Comparison of ENCODE assay signal across 8 cellular contexts in the genomic region with DNA sequence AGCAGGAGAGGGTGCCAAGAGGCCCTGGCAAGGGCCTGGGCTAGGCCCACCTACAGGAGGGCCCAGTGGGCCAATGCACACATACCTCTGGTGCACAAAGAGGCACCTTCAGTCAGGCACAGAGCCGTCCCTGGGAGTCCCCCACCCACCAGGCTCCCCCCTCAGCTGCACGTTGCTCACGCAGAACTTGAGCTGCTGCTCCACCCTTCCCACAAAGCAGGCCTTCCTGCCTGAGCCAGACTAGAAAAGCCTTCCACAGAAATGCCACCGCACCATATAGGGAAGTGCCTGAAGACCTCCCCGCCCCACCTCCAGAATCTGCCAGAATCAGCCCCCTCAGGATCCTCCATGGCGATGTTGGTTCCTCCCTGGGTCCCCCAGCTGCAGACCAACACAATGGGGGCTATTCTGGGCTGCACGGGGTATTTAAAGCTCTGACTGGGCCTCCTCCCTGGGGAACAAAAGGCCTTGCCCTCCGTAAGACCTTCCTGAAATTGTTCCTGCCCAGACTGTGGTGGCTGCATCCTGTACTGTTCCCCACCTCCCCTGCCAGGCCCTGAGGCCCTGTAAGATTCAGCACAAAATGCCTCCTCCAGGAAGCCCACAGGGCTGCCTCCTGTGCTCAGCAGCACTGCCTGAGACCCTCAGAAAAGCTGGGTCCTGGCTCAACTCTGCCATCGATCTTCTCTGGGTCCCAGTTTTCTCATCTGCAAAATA. TPM values are rescaled to one million over a fixed set of nuclear protein-coding genes. Genes with fewer than 3 reads are reported as not detected.
DNase-seq lines count a peak whose midpoint lies in the region; ATAC-seq, FAIRE-seq and TF ChIP-seq lines count a peak whose summit lies in the region.

No MANE protein-coding gene starts in this region.

- H3K27me3 Mint-ChIP-seq in activated CD4-positive, alpha-beta T cell treated with anti-CD3 and anti-CD28 coated beads for 36 hours, result no peaks in the 10 kb centered on the region

- H3K27ac ChIP-seq in HepG2 (ENCODE audit: extremely low read length, insufficient read depth, low read length), result no peak overlapping the region

- intact Hi-C loops in activated CD4-positive, alpha-beta T cell treated with anti-CD3 and anti-CD28 coated beads for 36 hours (cut with DNase I, micrococcal nuclease), result no loop called here
- intact Hi-C loops in HepG2 (cut with micrococcal nuclease; ENCODE audit: unreplicated experiment), result no loop called here

- peak overlapping the region; percentile 87 for H3K9ac ChIP-seq in adipocyte (ENCODE audit: low read length)
- no peak overlapping the region for H3K9ac ChIP-seq in HepG2 (ENCODE audit: insufficient read depth, low read depth, low read length)

- TF ChIP-seq CTCF in HepG2 (CRISPR knock-in tag; IDR thresholded peaks at IDR 0.05), result no peak

- no peaks in the 10 kb centered on the region for H4K20me1 ChIP-seq in HepG2 (ENCODE audit: insufficient read depth, low read length)

- TF ChIP-seq POLR2A in HepG2 (IDR thresholded peaks at IDR 0.05; ENCODE audit: insufficient read depth in 1 of 2, low read depth in 2 of 2, low read length in 2 of 2), result no peak

- no TSS peak for BruUV-seq in HepG2 (replicated peaks; lab: Mats Ljungman, UMichigan)

- no peaks in the 10 kb centered on the region for H3K36me3 Mint-ChIP-seq in activated CD4-positive, alpha-beta T cell treated with anti-CD3 and anti-CD28 coated beads for 36 hours (ENCODE audit: low read depth)

- 80% methylated on average over 9 of the region's 9 CpGs for whole genome bisulfite sequencing in HepG2 (ENCODE audit: low lambda C conversion rate)

- H3K4me2 ChIP-seq in HepG2 (ENCODE audit: low read depth, low read length), result no peak overlapping the region

- no peaks in the 10 kb centered on the region for H3K9me3 Mint-ChIP-seq in activated CD4-positive, alpha-beta T cell treated with anti-CD3 and anti-CD28 coated beads for 36 hours (ENCODE audit: low read depth)

- peaks cover 29% of the 10 kb centered on the region for H3K4me1 Mint-ChIP-seq in activated CD4-positive, alpha-beta T cell treated with anti-CD3 and anti-CD28 coated beads for 36 hours

- no peak overlapping the region for H2AFZ ChIP-seq in HepG2 (ENCODE audit: low read length)

- peaks cover 20% of the 10 kb centered on the region for H3K36me3 ChIP-seq in adipocyte (ENCODE audit: control insufficient read depth, insufficient read depth, low read length, severe bottlenecking)
- no peaks in the 10 kb centered on the region; a peak in 1 of 5 replicates for H3K36me3 ChIP-seq in HepG2 (replicated peaks in 1 of 2; ENCODE audit: control insufficient read depth in 1 of 2, insufficient read depth in 2 of 2, low read length in 2 of 2)

- peak; percentile 85 for DNase-seq in activated CD4-positive, alpha-beta T cell treated with anti-CD3 and anti-CD28 coated beads for 36 hours
- no peak for DNase-seq in activated CD4-positive, alpha-beta T cell treated with anti-CD3 and anti-CD28 coated beads for 1 hour
- DNase-seq in adipocyte (ENCODE audit: low read depth), result peak; percentile 86
- DNase-seq in HepG2 (ENCODE audit: low spot score), result no peak
- DNase-seq in stimulated activated CD8-positive, alpha-beta memory T cell treated with anti-CD3 and anti-CD28 coated beads, Interleukin-7, amount 100 ng/mL, for 4 hours (ENCODE audit: low read depth in 2 of 2), result peak; percentile 24 to 35
- DNase-seq in nucleus accumbens (lab: John Stamatoyannopoulos, UW), result no peak
- no peak for DNase-seq in NCI-H2227 treated with DMSO at 0.1 percent for 48 hours (lab: John Stamatoyannopoulos, UW)

- no peak overlapping the region for H3K4me3 ChIP-seq in adipocyte (ENCODE audit: low read length)
- no peak overlapping the region for H3K4me3 ChIP-seq in HepG2 (replicated peaks in 1 of 3; ENCODE audit: insufficient read depth in 1 of 3, low read depth in 2 of 3, low read length in 3 of 3)

- CTCF ChIA-PET in activated CD4-positive, alpha-beta T cell treated with anti-CD3 and anti-CD28 coated beads for 36 hours (lab: Charles Lee), result no interaction called here
- CTCF ChIA-PET in HepG2 (lab: Yijun Ruan, JAX; ENCODE audit: low intra/inter-chr PET ratio, low total read pairs), result no interaction called here

- H3K4me3 Mint-ChIP-seq in activated CD4-positive, alpha-beta T cell treated with anti-CD3 and anti-CD28 coated beads for 36 hours, result peak overlapping the region; percentile 10

- POLR2A ChIA-PET in activated CD4-positive, alpha-beta T cell treated with anti-CD3 and anti-CD28 coated beads for 36 hours (lab: Charles Lee), result no interaction called here
- POLR2A ChIA-PET in HepG2 (lab: Yijun Ruan, JAX), result interaction anchor here (1.3 kb wide), 1 partner anchor 12 kb away, joined by 4 read pairs; no protein-coding TSS in a partner anchor

- peaks cover 96% of the 10 kb centered on the region for H3K4me1 ChIP-seq in adipocyte (ENCODE audit: control insufficient read depth, insufficient read depth, low read length)
- peaks cover 58% of the 10 kb centered on the region for H3K4me1 ChIP-seq in HepG2 (ENCODE audit: insufficient read depth, low read length)

- no peak for TF ChIP-seq RAD21 in HepG2 (CRISPR knock-in tag; IDR thresholded peaks at IDR 0.05)

- in situ Hi-C loops in HepG2 (cut with HindIII; ENCODE audit: extremely low pct_ligation_motif_present, low pct_unique_long_range_greater_than_20kb), result loop anchor here (5.0 kb wide), 1 partner anchor 47 kb away; no protein-coding TSS in a partner anchor

- no peaks in the 10 kb centered on the region for H3K9me3 ChIP-seq in adipocyte (ENCODE audit: control insufficient read depth, low read length)
- no peaks in the 10 kb centered on the region for H3K9me3 ChIP-seq in HepG2 (ENCODE audit: low read length)

- TF ChIP-seq EP300 in HepG2 (IDR thresholded peaks at IDR 0.05; ENCODE audit: low read depth in 2 of 2, low read length in 2 of 2), result no peak
- TF ChIP-seq EP300 in HepG2 (CRISPR knock-in tag; IDR thresholded peaks at IDR 0.05; ENCODE audit: borderline replicate concordance), result no peak

- ATAC-seq in activated CD4-positive, alpha-beta T cell treated with anti-CD3 and anti-CD28 coated beads for 36 hours, result peak; percentile 87
- ATAC-seq in HepG2, result no peak
- ATAC-seq in HG03108 (IDR thresholded peaks at IDR 0.05; ENCODE audit: unreplicated experiment), result no peak

- H3K27me3 ChIP-seq in adipocyte (replicated peaks; ENCODE audit: control insufficient read depth, insufficient read depth, low read length) (no peaks in the 10 kb centered on the region), HepG2 (ENCODE audit: control insufficient read depth in 1 of 2, insufficient read depth in 2 of 2, low read length in 2 of 2) (no peaks in the 10 kb centered on the region)

- H3K79me2 ChIP-seq in HepG2 (ENCODE audit: insufficient read depth, low read length), result no peaks in the 10 kb centered on the region

- FAIRE-seq in HepG2 (lab: Jason Lieb, UNC), result no peak

- H3K27ac Mint-ChIP-seq in activated CD4-positive, alpha-beta T cell treated with anti-CD3 and anti-CD28 coated beads for 36 hours, result peak overlapping the region; percentile 87

TF ChIP-seq in HepG2, 621 proteins besides CTCF, POLR2A, EP300 and RAD21 (continues in another document):
- TF ChIP-seq SPEN (CRISPR knock-in tag; IDR thresholded peaks at IDR 0.05; ENCODE audit: low read depth) (no peak), THYN1 (CRISPR knock-in tag; IDR thresholded peaks at IDR 0.05; ENCODE audit: borderline replicate concordance, low read depth) (no peak), JUNB (CRISPR knock-in tag; IDR thresholded peaks at IDR 0.05; ENCODE audit: borderline replicate concordance) (no peak)

RNA-seq across cellular contexts. Expression of gene HSPG2, which starts 27.2 kb away (rescaled TPM):
- 10 to 100 TPM; 19.6 to 20.6 TPM for total RNA-seq in activated CD4-positive, alpha-beta T cell treated with anti-CD3 and anti-CD28 coated beads for 36 hours
- 5.6 and 9.1 TPM in 2 replicates for total RNA-seq in HepG2 (2016; rRNA removed; fragmentation: Illumina TruSeq; extraction: Trizol)
- total RNA-seq in HepG2 (2016; cell fraction: cytosol; rRNA removed; fragmentation: Illumina TruSeq; extraction: Trizol; ENCODE audit: low read depth), result 4.1 and 4.6 TPM in 2 replicates
- total RNA-seq in HepG2 (2016; cell fraction: insoluble cytoplasmic fraction; rRNA removed; fragmentation: Illumina TruSeq; extraction: Trizol), result 4.7 and 8.9 TPM in 2 replicates
- total RNA-seq in HepG2 (2016; cell fraction: membrane; rRNA removed; fragmentation: Illumina TruSeq; extraction: Trizol), result 5.4 and 5.7 TPM in 2 replicates
- total RNA-seq in HepG2 (2016; cell fraction: nucleus; rRNA removed; fragmentation: Illumina TruSeq; extraction: Trizol), result 28.3 and 31.6 TPM in 2 replicates
- polyA plus RNA-seq in HepG2 (2011; rRNA removed), result 10.3 and 13.1 TPM in 2 replicates
- polyA plus RNA-seq in HepG2 (2011; cell fraction: cytosol; rRNA removed), result 3.8 and 6.6 TPM in 2 replicates
- polyA plus RNA-seq in HepG2 (2011; cell fraction: nucleus; rRNA removed), result 128 and 235 TPM in 2 replicates
- 17.9 and 25.0 TPM in 2 replicates for polyA plus RNA-seq in HepG2 (2012)
- 1.9 TPM in 2 replicates for polyA plus RNA-seq in HepG2 (2016; cell fraction: cytosol; fragmentation: Illumina TruSeq; extraction: Trizol; ENCODE audit: low read depth)
- polyA plus RNA-seq in HepG2 (2016; cell fraction: insoluble cytoplasmic fraction; fragmentation: Illumina TruSeq; extraction: Trizol; ENCODE audit: low read depth), result 7.0 and 9.8 TPM in 2 replicates
- 2.8 TPM in 2 replicates for polyA plus RNA-seq in HepG2 (2016; cell fraction: membrane; fragmentation: Illumina TruSeq; extraction: Trizol; ENCODE audit: low read depth)
- 78.2 and 78.5 TPM in 2 replicates for polyA plus RNA-seq in HepG2 (2016; cell fraction: nucleus; fragmentation: Illumina TruSeq; extraction: Trizol; ENCODE audit: insufficient read depth, low read depth)
- 24.8 and 26.5 TPM in 2 replicates for polyA minus RNA-seq in HepG2 (2011; rRNA and poly(A)+ RNA removed; ENCODE audit: low replicate concordance)
- 17.5 and 18.6 TPM in 2 replicates for polyA minus RNA-seq in HepG2 (2011; cell fraction: cytosol; rRNA and poly(A)+ RNA removed)
- 39.8 and 42.6 TPM in 2 replicates for polyA minus RNA-seq in HepG2 (2011; cell fraction: nucleus; rRNA and poly(A)+ RNA removed)

Comparison
In these comparisons a context has a peak if more than half of its experiments do, and no peak if none do; other contexts are left out.
1. DNase-seq: peak in activated CD4-positive, alpha-beta T cell treated with anti-CD3 and anti-CD28 coated beads for 36 hours (single experiment), adipocyte (single experiment) and stimulated activated CD8-positive, alpha-beta memory T cell treated with anti-CD3 and anti-CD28 coated beads, Interleukin-7, amount 100 ng/mL, for 4 hours (2 of 2); none in activated CD4-positive, alpha-beta T cell treated with anti-CD3 and anti-CD28 coated beads for 1 hour (single experiment), HepG2 (single experiment), nucleus accumbens (0 of 56) and NCI-H2227 treated with DMSO at 0.1 percent for 48 hours (single experiment).